ENCODE assay signal across 8 cellular contexts in genomic region chr6:41683460-41684310, GRCh38. TPM values are rescaled to one million over a fixed set of nuclear protein-coding genes. Genes with fewer than 3 reads are reported as not detected.
DNase-seq lines count a peak whose midpoint lies in the region; ATAC-seq and TF ChIP-seq lines count a peak whose summit lies in the region.

No MANE protein-coding gene starts in this region.

- H3K27me3 Mint-ChIP-seq in activated T-helper 1 cell treated with anti-CD3 and anti-CD28 coated beads, Interleukin-12 subunit alpha, Interleukin-12 subunit beta, Interleukin-2, Interleukin-4 antibody, amounts not matched to agents 30 ng/mL and 10 ng/mL and 1 ng/mL, durations not matched to agents 14 hours and 24 hours and 36 hours (ENCODE audit: insufficient read depth) = no peaks in the 10 kb centered on the region
- H3K27me3 Mint-ChIP-seq in naive thymus-derived CD8-positive, alpha-beta T cell = peaks cover 0 to 2% (median 0%) of the 10 kb centered on the region in 5 donors

- H3K36me3 ChIP-seq in Peyer's patch = peaks cover 0 to 37% (median 0%) of the 10 kb centered on the region in 3 donors

- peak overlapping the region; percentile 75 for H3K4me3 Mint-ChIP-seq in activated T-helper 1 cell treated with anti-CD3 and anti-CD28 coated beads, Interleukin-12 subunit alpha, Interleukin-12 subunit beta, Interleukin-2, Interleukin-4 antibody, amounts not matched to agents 30 ng/mL and 10 ng/mL and 1 ng/mL, durations not matched to agents 14 hours and 24 hours and 36 hours
- H3K4me3 Mint-ChIP-seq in naive thymus-derived CD8-positive, alpha-beta T cell = peak overlapping the region; percentile 68 to 86 (median 82)
- H3K4me3 Mint-ChIP-seq in stimulated activated effector memory CD8-positive, alpha-beta T cell treated with anti-CD3 and anti-CD28 coated beads, Interleukin-12 subunit alpha, Interleukin-12 subunit beta, amount 100 ng/mL, for 72 hours = peak overlapping the region; percentile 62

- H3K4me1 Mint-ChIP-seq in activated T-helper 1 cell treated with anti-CD3 and anti-CD28 coated beads, Interleukin-12 subunit alpha, Interleukin-12 subunit beta, Interleukin-2, Interleukin-4 antibody, amounts not matched to agents 30 ng/mL and 10 ng/mL and 1 ng/mL, durations not matched to agents 14 hours and 24 hours and 36 hours (ENCODE audit: low read depth) = peaks cover 6% of the 10 kb centered on the region
- peaks cover 6 to 18% (median 11%) of the 10 kb centered on the region in 4 donors for H3K4me1 Mint-ChIP-seq in naive thymus-derived CD8-positive, alpha-beta T cell
- peaks cover 11% of the 10 kb centered on the region for H3K4me1 Mint-ChIP-seq in stimulated activated effector memory CD8-positive, alpha-beta T cell treated with anti-CD3 and anti-CD28 coated beads, Interleukin-12 subunit alpha, Interleukin-12 subunit beta, amount 100 ng/mL, for 72 hours

- intact Hi-C loops in activated T-helper 1 cell treated with anti-CD3 and anti-CD28 coated beads, Interleukin-12 subunit alpha, Interleukin-12 subunit beta, Interleukin-2, Interleukin-4 antibody, amounts not matched to agents 30 ng/mL and 10 ng/mL and 1 ng/mL, durations not matched to agents 14 hours and 24 hours and 36 hours (cut with micrococcal nuclease) = loop anchor here (1.0 to 5.0 kb wide), 6 partner anchors 80 to 376 kb away; partner anchors contain the start of gene TOMM6

- ATAC-seq in GM19023 (IDR thresholded peaks at IDR 0.05; ENCODE audit: unreplicated experiment) = peak; percentile 68
- ATAC-seq in naive thymus-derived CD8-positive, alpha-beta T cell = peak; percentile 93 to 95
- peak; percentile 88 for ATAC-seq in stimulated activated effector memory CD8-positive, alpha-beta T cell treated with anti-CD3 and anti-CD28 coated beads, Interleukin-12 subunit alpha, Interleukin-12 subunit beta, amount 100 ng/mL, for 72 hours

- DNase-seq in AG08396 (ENCODE audit: low spot score) = peak; percentile 90
- DNase-seq in HL-60 (ENCODE audit: low read depth in 1 of 2, low spot score in 1 of 2) = peak; percentile 36 to 63
- DNase-seq in Peyer's patch = peak; percentile 78 to 89 (median 87)
- peak; percentile 71 for DNase-seq in activated T-helper 1 cell treated with anti-CD3 and anti-CD28 coated beads, Interleukin-12 subunit alpha, Interleukin-12 subunit beta, Interleukin-2, Interleukin-4 antibody, amounts not matched to agents 30 ng/mL and 10 ng/mL and 1 ng/mL, durations not matched to agents 14 hours and 24 hours and 36 hours (ENCODE audit: low spot score)
- peak; percentile 62 for DNase-seq in fibroblast of mammary gland (ENCODE audit: low read depth)
- peak; percentile 62 to 84 (median 78) for DNase-seq in naive thymus-derived CD8-positive, alpha-beta T cell
- peak; percentile 72 to 84 for DNase-seq in stimulated activated effector memory CD8-positive, alpha-beta T cell treated with anti-CD3 and anti-CD28 coated beads, Interleukin-12 subunit alpha, Interleukin-12 subunit beta, amount 100 ng/mL, for 72 hours (ENCODE audit: low spot score in 2 of 2)

- TF ChIP-seq POLR2A in Peyer's patch (IDR thresholded peaks at IDR 0.05) = no peak

- H3K27ac ChIP-seq in HL-60 (replicated peaks) (no peak overlapping the region), Peyer's patch (peak overlapping the region; percentile 23 to 62 (median 39))

- peaks cover 5% of the 10 kb centered on the region for H3K36me3 Mint-ChIP-seq in activated T-helper 1 cell treated with anti-CD3 and anti-CD28 coated beads, Interleukin-12 subunit alpha, Interleukin-12 subunit beta, Interleukin-2, Interleukin-4 antibody, amounts not matched to agents 30 ng/mL and 10 ng/mL and 1 ng/mL, durations not matched to agents 14 hours and 24 hours and 36 hours (ENCODE audit: low read depth)
- peaks cover 0 to 10% (median 0%) of the 10 kb centered on the region in 3 donors for H3K36me3 Mint-ChIP-seq in naive thymus-derived CD8-positive, alpha-beta T cell
- peaks cover 9% of the 10 kb centered on the region for H3K36me3 Mint-ChIP-seq in stimulated activated effector memory CD8-positive, alpha-beta T cell treated with anti-CD3 and anti-CD28 coated beads, Interleukin-12 subunit alpha, Interleukin-12 subunit beta, amount 100 ng/mL, for 72 hours

- H3K4me1 ChIP-seq in Peyer's patch = peaks cover 0 to 20% (median 11%) of the 10 kb centered on the region in 4 donors

- no peaks in the 10 kb centered on the region for H3K27me3 ChIP-seq in HL-60 (ENCODE audit: insufficient read depth, poor library complexity, severe bottlenecking)
- no peaks in the 10 kb centered on the region for H3K27me3 ChIP-seq in Peyer's patch

- TF ChIP-seq CTCF in HL-60 (IDR thresholded peaks at IDR 0.05; ENCODE audit: insufficient read depth, low read length) (peak; percentile 78), Peyer's patch (IDR thresholded peaks at IDR 0.05) (peak; percentile 54 to 95 (median 86)), fibroblast of mammary gland (conservative IDR thresholded peaks at IDR 0.05; ENCODE audit: control insufficient read depth, insufficient read depth, low read depth, low read length) (peak; percentile 75)

- H3K4me3 ChIP-seq in HL-60 (replicated peaks; ENCODE audit: insufficient read depth, low read length) = no peak overlapping the region
- H3K4me3 ChIP-seq in Peyer's patch = peak overlapping the region; percentile 25 to 57 (median 44)
- H3K4me3 ChIP-seq in fibroblast of mammary gland (ENCODE audit: control insufficient read depth, low read depth, low read length) = peak overlapping the region; percentile 33

- H3K9me3 ChIP-seq in Peyer's patch = no peaks in the 10 kb centered on the region

- peak overlapping the region; percentile 73 for H3K27ac Mint-ChIP-seq in activated T-helper 1 cell treated with anti-CD3 and anti-CD28 coated beads, Interleukin-12 subunit alpha, Interleukin-12 subunit beta, Interleukin-2, Interleukin-4 antibody, amounts not matched to agents 30 ng/mL and 10 ng/mL and 1 ng/mL, durations not matched to agents 14 hours and 24 hours and 36 hours
- peak overlapping the region in 8 of 10 donors; percentile 29 to 90 (median 74) for H3K27ac Mint-ChIP-seq in naive thymus-derived CD8-positive, alpha-beta T cell
- H3K27ac Mint-ChIP-seq in stimulated activated effector memory CD8-positive, alpha-beta T cell treated with anti-CD3 and anti-CD28 coated beads, Interleukin-12 subunit alpha, Interleukin-12 subunit beta, amount 100 ng/mL, for 72 hours = peak overlapping the region; percentile 76

- H3K9me3 Mint-ChIP-seq in activated T-helper 1 cell treated with anti-CD3 and anti-CD28 coated beads, Interleukin-12 subunit alpha, Interleukin-12 subunit beta, Interleukin-2, Interleukin-4 antibody, amounts not matched to agents 30 ng/mL and 10 ng/mL and 1 ng/mL, durations not matched to agents 14 hours and 24 hours and 36 hours = no peaks in the 10 kb centered on the region
- H3K9me3 Mint-ChIP-seq in naive thymus-derived CD8-positive, alpha-beta T cell = no peaks in the 10 kb centered on the region
- H3K9me3 Mint-ChIP-seq in stimulated activated effector memory CD8-positive, alpha-beta T cell treated with anti-CD3 and anti-CD28 coated beads, Interleukin-12 subunit alpha, Interleukin-12 subunit beta, amount 100 ng/mL, for 72 hours = no peaks in the 10 kb centered on the region

- POLR2A ChIA-PET in naive thymus-derived CD8-positive, alpha-beta T cell (lab: Charles Lee) = interaction anchor here (0.5 to 1.3 kb wide), 3 partner anchors 50 to 1772 kb away, joined by 4 to 5 read pairs (median 5); partner anchors contain the start of gene DLK2

RNA-seq across cellular contexts. Expression of gene MDFI, which starts 45.4 kb away (rescaled TPM):
- 1 to 10 TPM in 2 of 4 donors, under 1 TPM in 1, not detected in 1; 0.94 to 2.6 (median 2.4) TPM for total RNA-seq in Peyer's patch
- total RNA-seq in activated T-helper 1 cell treated with anti-CD3 and anti-CD28 coated beads, Interleukin-12 subunit alpha, Interleukin-12 subunit beta, Interleukin-2, Interleukin-4 antibody, amounts not matched to agents 30 ng/mL and 10 ng/mL and 1 ng/mL, durations not matched to agents 14 hours and 24 hours and 36 hours = not detected in 2 replicates
- not detected for total RNA-seq in naive thymus-derived CD8-positive, alpha-beta T cell
- polyA plus RNA-seq in naive thymus-derived CD8-positive, alpha-beta T cell = not detected

RNA-seq across cellular contexts. Expression of gene TFEB, which starts 51.7 kb away (rescaled TPM):
- total RNA-seq in Peyer's patch = 10 to 100 TPM; 17.6 to 47.9 (median 22.9) TPM
- 15.6 and 17.2 TPM in 2 replicates for total RNA-seq in activated T-helper 1 cell treated with anti-CD3 and anti-CD28 coated beads, Interleukin-12 subunit alpha, Interleukin-12 subunit beta, Interleukin-2, Interleukin-4 antibody, amounts not matched to agents 30 ng/mL and 10 ng/mL and 1 ng/mL, durations not matched to agents 14 hours and 24 hours and 36 hours
- 10 to 100 TPM in 1 of 2 experiments, 1 to 10 TPM in 1; 9.2 to 10.8 TPM for total RNA-seq in naive thymus-derived CD8-positive, alpha-beta T cell
- polyA plus RNA-seq in naive thymus-derived CD8-positive, alpha-beta T cell = 1 to 10 TPM; 2.6 to 9.4 (median 6.1) TPM
